ENCODE assay signal across 8 cellular contexts in genomic region chr21:46325073-46325912, GRCh38. TPM values are rescaled to one million over a fixed set of nuclear protein-coding genes. Genes with fewer than 3 reads are reported as not detected.
DNase-seq lines count a peak whose midpoint lies in the region; ATAC-seq, FAIRE-seq and TF ChIP-seq lines count a peak whose summit lies in the region.

No MANE protein-coding gene starts in this region.

- H3K4me3 ChIP-seq in IMR-90 (ENCODE audit: insufficient read depth, low read depth, low read length), result peak overlapping the region; percentile 82
- peak overlapping the region; percentile 95 for H3K4me3 ChIP-seq in SK-N-MC
- peak overlapping the region; percentile 76 for H3K4me3 ChIP-seq in astrocyte (ENCODE audit: insufficient read depth, low read depth, low read length)

- H3K9ac ChIP-seq in IMR-90 (ENCODE audit: low read depth, low read length) (peak overlapping the region; percentile 85), SK-N-MC (ENCODE audit: insufficient read length) (peak overlapping the region; percentile 88), astrocyte (ENCODE audit: low read length) (peak overlapping the region; percentile 88)

- no peak overlapping the region for H2BK120ac ChIP-seq in IMR-90 (ENCODE audit: low read depth, low read length)

- no peak overlapping the region for H3K18ac ChIP-seq in IMR-90 (ENCODE audit: low read depth, low read length)

- in situ Hi-C loops in IMR-90 (cut with MboI; ENCODE audit: low sequenced_read_pairs), result no loop called here

- CTCF ChIA-PET in IMR-90 (lab: Yijun Ruan, JAX), result interaction anchor here (1.2 kb wide), 1 partner anchor 18 kb away, joined by 3 read pairs; no protein-coding TSS in a partner anchor

- peaks cover 11% of the 10 kb centered on the region for H3K4me1 ChIP-seq in IMR-90 (ENCODE audit: control insufficient read depth, insufficient read depth, low read length)
- peaks cover 16% of the 10 kb centered on the region for H3K4me1 ChIP-seq in astrocyte (ENCODE audit: insufficient read depth, low read length)

- H4K8ac ChIP-seq in IMR-90 (ENCODE audit: low read depth in 2 of 2, low read length in 2 of 2), result peak overlapping the region; percentile 30 to 87; a peak in 3 of 4 replicates

- peak overlapping the region; percentile 87 for H3K4ac ChIP-seq in IMR-90 (ENCODE audit: low read depth, low read length)

- peak overlapping the region; percentile 95 for H3K23ac ChIP-seq in IMR-90 (ENCODE audit: low read depth, low read length)

- no TSS peak for BruUV-seq in IMR-90 (replicated peaks; lab: Mats Ljungman, UMichigan)

- no peaks in the 10 kb centered on the region for H3K9me3 Mint-ChIP-seq in astrocyte (ENCODE audit: unreplicated experiment)

- peak; percentile 26; the same call in 1 of the 2 replicates for TF ChIP-seq CTCF in IMR-90 (conservative IDR thresholded peaks at IDR 0.05; ENCODE audit: low read depth, low read length)
- no peak for TF ChIP-seq CTCF in astrocyte (IDR thresholded peaks at IDR 0.05; ENCODE audit: insufficient read depth, low read depth, low read length)

- H3K9me3 ChIP-seq in IMR-90 (ENCODE audit: control insufficient read depth, insufficient read depth, low read length) (no peaks in the 10 kb centered on the region), SK-N-MC (ENCODE audit: low read depth, low read length) (no peaks in the 10 kb centered on the region), astrocyte (ENCODE audit: insufficient read depth, low read depth, low read length) (no peaks in the 10 kb centered on the region)

- peak; percentile 12; the same call in 1 of the 2 replicates for TF ChIP-seq RAD21 in IMR-90 (IDR thresholded peaks at IDR 0.05; ENCODE audit: low read length)

- H2AK9ac ChIP-seq in IMR-90 (replicated peaks; ENCODE audit: low read depth, low read length, poor library complexity), result peak overlapping the region; percentile 95

- peaks cover 17 to 59% of the 10 kb centered on the region in 2 experiments for H3K79me1 ChIP-seq in IMR-90 (ENCODE audit: low read depth in 1 of 2, low read length in 2 of 2)

- peak overlapping the region; percentile 86 for H3K4me3 Mint-ChIP-seq in astrocyte (ENCODE audit: unreplicated experiment)

- peak overlapping the region; percentile 72 for H3K27ac ChIP-seq in IMR-90 (ENCODE audit: insufficient read depth, low read length)
- peak overlapping the region; percentile 71 for H3K27ac ChIP-seq in SK-N-MC
- peak overlapping the region; percentile 51 for H3K27ac ChIP-seq in astrocyte (ENCODE audit: low read depth, low read length)

- H3K36me3 ChIP-seq in IMR-90 (ENCODE audit: control insufficient read depth, insufficient read depth, low read length), result peaks cover 9% of the 10 kb centered on the region
- peaks cover 41% of the 10 kb centered on the region for H3K36me3 ChIP-seq in SK-N-MC (ENCODE audit: insufficient read depth, low read length)
- peaks cover 14% of the 10 kb centered on the region for H3K36me3 ChIP-seq in astrocyte (ENCODE audit: insufficient read depth, low read length)

- H2AFZ ChIP-seq in IMR-90 (replicated peaks; ENCODE audit: low read length, poor library complexity), result peak overlapping the region; percentile 91
- peak overlapping the region; percentile 66 for H2AFZ ChIP-seq in astrocyte (ENCODE audit: low read depth, low read length)

- H3K79me2 ChIP-seq in astrocyte (ENCODE audit: insufficient read depth, low read length), result peaks cover 88% of the 10 kb centered on the region

- H3K56ac ChIP-seq in IMR-90 (ENCODE audit: extremely low read depth, insufficient read depth, low read length), result peak overlapping the region; percentile 69

- peaks cover 11% of the 10 kb centered on the region for H3K4me1 Mint-ChIP-seq in astrocyte (ENCODE audit: low read depth, unreplicated experiment)

- H3K4me2 ChIP-seq in IMR-90 (ENCODE audit: low read depth, low read length), result peak overlapping the region; percentile 96
- H3K4me2 ChIP-seq in astrocyte (ENCODE audit: low read length), result peak overlapping the region; percentile 91

- H3K9me1 ChIP-seq in IMR-90 (ENCODE audit: insufficient read depth, low read length), result peaks cover 9% of the 10 kb centered on the region

- intact Hi-C loops in IMR-90 (cut with micrococcal nuclease) (loop anchor here (1.0 to 10.0 kb wide), 2 partner anchors 40 to 350 kb away; partner anchors contain the start of gene MCM3AP), sciatic nerve (cut with DNase I) (no loop called here)

- no peak overlapping the region for H2BK20ac ChIP-seq in IMR-90 (ENCODE audit: low read depth, low read length)

- H3K27me3 ChIP-seq in IMR-90 (ENCODE audit: control insufficient read depth, insufficient read depth, low read length), result no peaks in the 10 kb centered on the region
- no peaks in the 10 kb centered on the region for H3K27me3 ChIP-seq in astrocyte (ENCODE audit: insufficient read depth, low read length)

- POLR2A ChIA-PET in IMR-90 (lab: Charles Lee; ENCODE audit: unreplicated experiment), result no interaction called here

- H2BK15ac ChIP-seq in IMR-90 (ENCODE audit: low read depth, low read length), result no peak overlapping the region; the same call in 2 of the 3 replicates

- dilution Hi-C loops in IMR-90 (cut with HindIII; ENCODE audit: low sequenced_read_pairs, unreplicated experiment), result no loop called here

- peak overlapping the region; percentile 60 for H2AK5ac ChIP-seq in IMR-90 (ENCODE audit: low read depth, low read length)

- H3K14ac ChIP-seq in IMR-90 (replicated peaks; ENCODE audit: low read depth, low read length), result peak overlapping the region; percentile 96

- no peak for FAIRE-seq in astrocyte (lab: Jason Lieb, UNC)

- ATAC-seq in IMR-90 (ENCODE audit: low read depth), result peak; percentile 3
- no peak for ATAC-seq in sciatic nerve

- no peaks in the 10 kb centered on the region for H3K27me3 Mint-ChIP-seq in astrocyte (ENCODE audit: low read depth, unreplicated experiment)

- TF ChIP-seq POLR2A in IMR-90 (IDR thresholded peaks at IDR 0.05; ENCODE audit: low read depth, low read length), result no peak

- peaks cover 4% of the 10 kb centered on the region for H3K36me3 Mint-ChIP-seq in astrocyte (ENCODE audit: low read depth, unreplicated experiment)

- H2BK5ac ChIP-seq in IMR-90 (ENCODE audit: low read depth, low read length, poor library complexity, severe bottlenecking), result peak overlapping the region; percentile 62

- H4K91ac ChIP-seq in IMR-90 (ENCODE audit: insufficient read depth, low read depth, low read length), result peak overlapping the region; percentile 40

- WGBS in IMR-90 (ENCODE audit: extremely low coverage in 2 of 2, insufficient read length in 1 of 2), 2 experiments, result 3% methylated on average over 18 of the region's 43 CpGs; no CpG with 5 or more reads in 1 of the 2 experiments

- H4K20me1 ChIP-seq in IMR-90 (ENCODE audit: insufficient read depth, low read length) (peaks cover 13% of the 10 kb centered on the region), astrocyte (ENCODE audit: insufficient read depth, low read length) (peaks cover 12% of the 10 kb centered on the region)

- H3K27ac Mint-ChIP-seq in astrocyte (ENCODE audit: unreplicated experiment), result peak overlapping the region; percentile 78

- DNase-seq in GM03348 (ENCODE audit: low spot score) (peak; percentile 68), IMR-90 (peak; percentile 47), SK-N-MC (ENCODE audit: low read depth, low spot score) (no peak), astrocyte (ENCODE audit: low read depth) (peak; percentile 28), hypothalamus (lab: John Stamatoyannopoulos, UW) (peak in 26 of 51 donors; percentile 10 to 57 (median 35)), sciatic nerve (ENCODE audit: low spot score) (peak; percentile 69), cortex of kidney (lab: John Stamatoyannopoulos, UW) (no peak), GM19240 (ENCODE audit: insufficient read length, low spot score) (no peak)

- H4K5ac ChIP-seq in IMR-90 (ENCODE audit: low read depth, low read length), result peak overlapping the region; percentile 35; the same call in 1 of the 2 replicates

TF ChIP-seq in IMR-90, 13 proteins besides CTCF, POLR2A, EP300 and RAD21 (continues in another document):
- TF ChIP-seq ELK1 (IDR thresholded peaks at IDR 0.05; ENCODE audit: borderline replicate concordance, low read depth, low read length), result no peak
- TF ChIP-seq SMC3 (IDR thresholded peaks at IDR 0.05; ENCODE audit: low read depth, low read length), result no peak
- no peak for TF ChIP-seq FOS (IDR thresholded peaks at IDR 0.05; ENCODE audit: low read depth, low read length)
- no peak for TF ChIP-seq BHLHE40 (IDR thresholded peaks at IDR 0.05; ENCODE audit: low read depth, low read length)
- no peak for TF ChIP-seq RCOR1 (IDR thresholded peaks at IDR 0.05; ENCODE audit: insufficient replicate concordance, low read length)
- TF ChIP-seq CEBPB (IDR thresholded peaks at IDR 0.05; ENCODE audit: low read depth, low read length), result no peak
- no peak for TF ChIP-seq CHD1 (IDR thresholded peaks at IDR 0.05; ENCODE audit: low read depth, low read length)

RNA-seq across cellular contexts. Expression of gene PCNT, which starts 1.3 kb away (rescaled TPM):
- total RNA-seq in IMR-90 (2012; rRNA removed), result 10.0 and 14.2 TPM in 2 replicates
- 19.4 and 19.5 TPM in 2 replicates for polyA plus RNA-seq in IMR-90 (2012; rRNA removed)
- 7.2 and 7.8 TPM in 2 replicates for polyA plus RNA-seq in IMR-90 (2012; cell fraction: cytosol; rRNA removed)
- polyA plus RNA-seq in IMR-90 (2012; cell fraction: nucleus; rRNA removed; ENCODE audit: low replicate concordance), result 49.9 and 70.7 TPM in 2 replicates
- 19.9 and 23.4 TPM in 2 replicates for total RNA-seq in astrocyte
- 41.9 TPM for total RNA-seq in sciatic nerve

RNA-seq across cellular contexts. Expression of gene C21orf58, which starts 1.6 kb away (rescaled TPM):
- total RNA-seq in IMR-90 (2012; rRNA removed), result 2.5 and 2.7 TPM in 2 replicates
- polyA plus RNA-seq in IMR-90 (2012; rRNA removed), result 5.3 and 6.2 TPM in 2 replicates
- 2.8 and 3.1 TPM in 2 replicates for polyA plus RNA-seq in IMR-90 (2012; cell fraction: cytosol; rRNA removed)
- 20.8 and 32.3 TPM in 2 replicates for polyA plus RNA-seq in IMR-90 (2012; cell fraction: nucleus; rRNA removed; ENCODE audit: low replicate concordance)
- total RNA-seq in astrocyte, result 3.1 and 3.2 TPM in 2 replicates
- 4.4 TPM for total RNA-seq in sciatic nerve

RNA-seq across cellular contexts. Expression of gene YBEY, which starts 39.2 kb away (rescaled TPM):
- total RNA-seq in IMR-90 (2012; rRNA removed) (5.9 and 7.8 TPM in 2 replicates), astrocyte (13.5 and 16.8 TPM in 2 replicates), sciatic nerve (12.7 TPM)
- 22.1 and 26.2 TPM in 2 replicates for polyA plus RNA-seq in IMR-90 (2012; rRNA removed)
- 8.8 and 10.5 TPM in 2 replicates for polyA plus RNA-seq in IMR-90 (2012; cell fraction: cytosol; rRNA removed)
- polyA plus RNA-seq in IMR-90 (2012; cell fraction: nucleus; rRNA removed; ENCODE audit: low replicate concordance), result 4.2 and 16.5 TPM in 2 replicates

RNA-seq across cellular contexts. Expression of gene MCM3AP, which starts 39.9 kb away (rescaled TPM):
- total RNA-seq in IMR-90 (2012; rRNA removed) (63.1 and 67.5 TPM in 2 replicates), astrocyte (84.2 and 86.7 TPM in 2 replicates), sciatic nerve (103 TPM)
- polyA plus RNA-seq in IMR-90 (2012; rRNA removed), result 40.3 and 46.5 TPM in 2 replicates
- polyA plus RNA-seq in IMR-90 (2012; cell fraction: cytosol; rRNA removed), result 24.7 and 30.3 TPM in 2 replicates
- polyA plus RNA-seq in IMR-90 (2012; cell fraction: nucleus; rRNA removed; ENCODE audit: low replicate concordance), result 121 and 171 TPM in 2 replicates

Comparison
In these comparisons a context has a peak if more than half of its experiments do, and no peak if none do; other contexts are left out.
1. DNase-seq: peak in GM03348 (single experiment), IMR-90 (single experiment), astrocyte (single experiment), hypothalamus (26 of 51) and sciatic nerve (single experiment); none in SK-N-MC (single experiment), cortex of kidney (single experiment) and GM19240 (single experiment).
2. Peak in every context shown above with its lines, with median percentiles within 50 percentile points of each other: H3K27ac ChIP-seq, H3K4me3 ChIP-seq and H3K9ac ChIP-seq.